ENCODE assay signal across 25 cellular contexts in the genomic region with DNA sequence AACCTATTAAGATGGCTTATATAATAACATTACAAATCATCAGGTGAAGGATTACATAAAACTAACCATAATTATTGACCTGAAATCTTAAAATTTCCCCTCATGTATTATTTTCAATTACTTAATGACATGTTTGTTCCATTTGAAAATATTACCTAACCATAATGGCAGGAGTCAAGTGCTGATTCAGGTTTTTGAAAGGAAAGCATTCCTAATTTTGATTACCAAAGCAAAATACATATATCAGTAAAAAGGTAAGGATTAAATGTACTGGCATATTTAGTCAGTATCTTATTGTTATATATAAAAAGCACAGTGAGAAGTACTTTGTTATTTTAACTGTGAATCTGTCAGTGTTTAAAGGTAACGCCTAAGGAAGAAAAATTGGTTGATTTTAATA.
DNase-seq lines count a peak whose midpoint lies in the region; ATAC-seq, FAIRE-seq and TF ChIP-seq lines count a peak whose summit lies in the region.
"Had no signal": no experiment of that assay in that cellular context is flagged by ENCODE, and none has a peak within 500 bp of the region (broad histone marks: within the 10 kb centered on the region; RNA-seq: fewer than 3 reads in every experiment).

No MANE protein-coding gene starts in this region.

- no peaks in the 10 kb centered on the region for H4K20me1 ChIP-seq in IMR-90 (ENCODE audit: insufficient read depth, low read length)
- H4K20me1 ChIP-seq: BLaER1 had no signal

- no peak overlapping the region for H2AFZ ChIP-seq in IMR-90 (replicated peaks; ENCODE audit: low read length, poor library complexity)

- no peak for TF ChIP-seq CTCF in IMR-90 (conservative IDR thresholded peaks at IDR 0.05; ENCODE audit: low read depth, low read length)

- no peak overlapping the region for H2BK20ac ChIP-seq in IMR-90 (ENCODE audit: low read depth, low read length)

- H2BK120ac ChIP-seq in IMR-90 (ENCODE audit: low read depth, low read length) = no peak overlapping the region

- H2AK5ac ChIP-seq in IMR-90 (ENCODE audit: low read depth, low read length) = no peak overlapping the region

- no peak overlapping the region for H3K23ac ChIP-seq in IMR-90 (ENCODE audit: low read depth, low read length)

- no TSS peak for BruUV-seq in IMR-90 (replicated peaks; lab: Mats Ljungman, UMichigan)

- no peak overlapping the region for H2AK9ac ChIP-seq in IMR-90 (replicated peaks; ENCODE audit: low read depth, low read length, poor library complexity)

- no peak overlapping the region for H3K27ac ChIP-seq in IMR-90 (ENCODE audit: insufficient read depth, low read length)
- H3K27ac ChIP-seq: BLaER1 had no signal

- no peak overlapping the region for H4K5ac ChIP-seq in IMR-90 (ENCODE audit: low read depth, low read length)

- no peaks in the 10 kb centered on the region for H3K79me1 ChIP-seq in IMR-90 (ENCODE audit: low read depth in 1 of 2, low read length in 2 of 2)

- H3K14ac ChIP-seq in IMR-90 (replicated peaks; ENCODE audit: low read depth, low read length) = no peak overlapping the region

- no peak for TF ChIP-seq RAD21 in IMR-90 (IDR thresholded peaks at IDR 0.05; ENCODE audit: low read length)

- no peak for TF ChIP-seq POLR2A in IMR-90 (IDR thresholded peaks at IDR 0.05; ENCODE audit: low read depth, low read length)

- no peak overlapping the region for H3K4me2 ChIP-seq in IMR-90 (ENCODE audit: low read depth, low read length)
- H3K4me2 ChIP-seq: BLaER1 had no signal

- H3K27me3 ChIP-seq in IMR-90 (ENCODE audit: control insufficient read depth, insufficient read depth, low read length) = no peaks in the 10 kb centered on the region
- H3K27me3 ChIP-seq: BE2C, BLaER1 had no signal

- H3K9me1 ChIP-seq in IMR-90 (ENCODE audit: insufficient read depth, low read length) = no peaks in the 10 kb centered on the region

- ATAC-seq in IMR-90 (ENCODE audit: low read depth) = no peak
- ATAC-seq: GM12878 had no signal

- H3K4me3 ChIP-seq in IMR-90 (ENCODE audit: insufficient read depth, low read depth, low read length) = no peak overlapping the region
- H3K4me3 ChIP-seq: BLaER1, GM12878 had no signal

- intact Hi-C loops in IMR-90 (cut with micrococcal nuclease) = no loop called here

- WGBS in IMR-90 (ENCODE audit: extremely low coverage in 2 of 2, insufficient read length in 1 of 2), 2 experiments = no CpG with 5 or more reads among the region's 1 CpG

- CTCF ChIA-PET in IMR-90 (lab: Yijun Ruan, JAX) = no interaction called here

- no peaks in the 10 kb centered on the region for H3K36me3 ChIP-seq in IMR-90 (ENCODE audit: control insufficient read depth, insufficient read depth, low read length)
- H3K36me3 ChIP-seq: BE2C, BLaER1 had no signal

- H3K4me1 ChIP-seq in IMR-90 (ENCODE audit: control insufficient read depth, insufficient read depth, low read length) = no peaks in the 10 kb centered on the region
- H3K4me1 ChIP-seq: BE2C, BLaER1 had no signal

- H3K18ac ChIP-seq in IMR-90 (ENCODE audit: low read depth, low read length) = no peak overlapping the region

- H2BK15ac ChIP-seq in IMR-90 (ENCODE audit: low read depth, low read length) = no peak overlapping the region

- in situ Hi-C loops in IMR-90 (cut with MboI; ENCODE audit: low sequenced_read_pairs) = no loop called here

- DNase-seq in IMR-90 (no peak), NCI-H69 (lab: John Stamatoyannopoulos, UW) (peak; percentile 53), frontal cortex (ENCODE audit: low spot score in 2 of 2) (no peak), NCI-H187 treated with DMSO at 0.1 percent for 48 hours (lab: John Stamatoyannopoulos, UW) (no peak)
- DNase-seq: 8988T; ACHN; BE2C; C1 segment of cervical spinal cord; CD4-positive, alpha-beta memory T cell; CD4-positive, CD25-positive, alpha-beta regulatory T cell; CD8-positive, alpha-beta memory T cell; COR-L47; DMS 273 treated with DMSO at 0.1 percent for 48 hours; DMS153; DMS53; DMS79; DND-41; EL; GDM1 had no signal

- FAIRE-seq in islet of Langerhans (lab: Jason Lieb, UNC) (peak; percentile 41), frontal cortex (lab: Jason Lieb, UNC) (no peak)
- FAIRE-seq: A204.1, GM12878, GM12892, GM18507 had no signal

- H4K8ac ChIP-seq in IMR-90 (ENCODE audit: low read depth in 2 of 2, low read length in 2 of 2) = no peak overlapping the region

- H3K56ac ChIP-seq in IMR-90 (ENCODE audit: extremely low read depth, insufficient read depth, low read length) = no peak overlapping the region

- H3K4ac ChIP-seq in IMR-90 (ENCODE audit: low read depth, low read length) = no peak overlapping the region

- H4K91ac ChIP-seq in IMR-90 (ENCODE audit: insufficient read depth, low read depth, low read length) = no peak overlapping the region

- dilution Hi-C loops in IMR-90 (cut with HindIII; ENCODE audit: low sequenced_read_pairs, unreplicated experiment) = no loop called here

- H3K9me3 ChIP-seq in IMR-90 (ENCODE audit: control insufficient read depth, insufficient read depth, low read length) = no peaks in the 10 kb centered on the region
- H3K9me3 ChIP-seq: BE2C, BLaER1 had no signal

- POLR2A ChIA-PET in IMR-90 (lab: Charles Lee; ENCODE audit: unreplicated experiment) = no interaction called here

- no peak overlapping the region for H3K9ac ChIP-seq in IMR-90 (ENCODE audit: low read depth, low read length)
- H3K9ac ChIP-seq: BLaER1 had no signal

- H2BK5ac ChIP-seq in IMR-90 (ENCODE audit: low read depth, low read length, poor library complexity, severe bottlenecking) = no peak overlapping the region

TF ChIP-seq in IMR-90, 13 proteins besides CTCF, POLR2A, EP300 and RAD21:
- TF ChIP-seq SMC3 (IDR thresholded peaks at IDR 0.05; ENCODE audit: low read depth, low read length) (no peak), MAFK (IDR thresholded peaks at IDR 0.05; ENCODE audit: low read depth, low read length) (peak; percentile 54; the same call in 1 of the 2 replicates)
